In the genomic region with DNA sequence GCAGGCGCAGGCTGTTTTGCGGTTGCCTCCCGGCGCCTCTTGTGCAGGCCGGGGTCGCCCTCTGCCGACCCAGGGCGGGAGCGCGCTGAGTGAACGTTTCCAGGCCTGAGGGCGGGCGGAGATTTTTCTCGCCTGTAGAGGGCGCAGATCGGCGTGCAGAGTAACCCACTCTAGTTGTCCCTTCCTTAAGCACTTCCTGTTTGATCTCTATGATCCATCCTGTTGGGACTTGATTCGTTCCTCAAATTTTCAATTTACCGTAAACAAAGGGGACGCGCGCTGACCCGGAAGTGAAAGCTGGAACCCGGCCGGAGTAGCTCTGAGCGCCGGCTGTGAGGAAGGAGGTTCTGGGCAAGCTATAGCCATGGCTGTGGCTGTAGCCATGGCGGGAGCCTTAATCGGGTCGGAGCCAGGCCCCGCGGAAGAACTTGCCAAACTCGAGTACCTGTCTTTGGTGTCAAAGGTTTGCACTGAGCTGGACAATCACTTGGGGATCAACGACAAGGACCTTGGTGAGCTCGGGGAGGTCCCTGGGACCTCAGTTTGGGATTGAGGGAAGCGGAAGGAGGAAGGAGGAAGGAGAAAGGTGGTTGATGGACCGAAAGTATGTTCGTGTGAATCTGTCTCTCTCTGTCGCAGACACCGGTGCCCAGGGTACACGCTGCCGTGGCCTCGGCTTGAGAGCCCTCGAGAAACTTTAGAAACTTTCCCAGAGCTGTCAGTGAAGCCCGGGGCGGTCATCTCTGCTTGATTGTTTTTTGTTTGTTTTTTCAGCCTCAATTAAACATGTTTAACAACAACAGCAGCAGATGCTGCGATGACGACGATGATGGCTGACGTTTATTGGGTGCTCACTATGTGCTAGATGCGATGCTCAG, we compare ENCODE assay signal across 1 cellular context.
TF ChIP-seq lines count a peak whose summit lies in the region.

Gene DHX8 (plus strand): TSS at position 302 of the 878 bp plus-strand sequence. CDS start 63 bp downstream, at position 365.

TF ChIP-seq in K562, 482 proteins besides CTCF, POLR2A, EP300 and RAD21 (continued from another document and continues in another):
- no peak for TF ChIP-seq HSF4 (CRISPR knock-in tag; IDR thresholded peaks at IDR 0.05; ENCODE audit: borderline replicate concordance)
- TF ChIP-seq CBX1 (IDR thresholded peaks at IDR 0.05; ENCODE audit: low read depth), result peak; percentile 87
- TF ChIP-seq ATF3 (IDR thresholded peaks at IDR 0.05), result no peak
- TF ChIP-seq ATF3 (CRISPR knock-in tag; conservative IDR thresholded peaks at IDR 0.05), result no peak; the same call in none of the 2 replicates
- no peak for TF ChIP-seq FOS (IDR thresholded peaks at IDR 0.05; ENCODE audit: extremely low read depth, insufficient read length)
- 0 out of 2 replicates have a peak, but pooled peaks have one; percentile 58 for TF ChIP-seq KLF1 (tag; IDR thresholded peaks at IDR 0.05)
- TF ChIP-seq, protein P1, sequence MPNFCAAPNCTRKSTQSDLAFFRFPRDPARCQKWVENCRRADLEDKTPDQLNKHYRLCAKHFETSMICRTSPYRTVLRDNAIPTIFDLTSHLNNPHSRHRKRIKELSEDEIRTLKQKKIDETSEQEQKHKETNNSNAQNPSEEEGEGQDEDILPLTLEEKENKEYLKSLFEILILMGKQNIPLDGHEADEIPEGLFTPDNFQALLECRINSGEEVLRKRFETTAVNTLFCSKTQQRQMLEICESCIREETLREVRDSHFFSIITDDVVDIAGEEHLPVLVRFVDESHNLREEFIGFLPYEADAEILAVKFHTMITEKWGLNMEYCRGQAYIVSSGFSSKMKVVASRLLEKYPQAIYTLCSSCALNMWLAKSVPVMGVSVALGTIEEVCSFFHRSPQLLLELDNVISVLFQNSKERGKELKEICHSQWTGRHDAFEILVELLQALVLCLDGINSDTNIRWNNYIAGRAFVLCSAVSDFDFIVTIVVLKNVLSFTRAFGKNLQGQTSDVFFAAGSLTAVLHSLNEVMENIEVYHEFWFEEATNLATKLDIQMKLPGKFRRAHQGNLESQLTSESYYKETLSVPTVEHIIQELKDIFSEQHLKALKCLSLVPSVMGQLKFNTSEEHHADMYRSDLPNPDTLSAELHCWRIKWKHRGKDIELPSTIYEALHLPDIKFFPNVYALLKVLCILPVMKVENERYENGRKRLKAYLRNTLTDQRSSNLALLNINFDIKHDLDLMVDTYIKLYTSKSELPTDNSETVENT (CRISPR knock-in tag; IDR thresholded peaks at IDR 0.05), result peak; percentile 99
- no peak for TF ChIP-seq CLOCK (CRISPR knock-in tag; IDR thresholded peaks at IDR 0.05; ENCODE audit: borderline replicate concordance)
- no peak for TF ChIP-seq HNRNPLL (IDR thresholded peaks at IDR 0.05; ENCODE audit: low read depth, low read length, poor library complexity, severe bottlenecking)
- no peak for TF ChIP-seq ZC3H4 (CRISPR knock-in tag; IDR thresholded peaks at IDR 0.05; ENCODE audit: borderline replicate concordance)
- no peak for TF ChIP-seq PCBP2 (IDR thresholded peaks at IDR 0.05; ENCODE audit: low read depth, low read length, poor library complexity, severe bottlenecking)
- TF ChIP-seq, protein P2, sequence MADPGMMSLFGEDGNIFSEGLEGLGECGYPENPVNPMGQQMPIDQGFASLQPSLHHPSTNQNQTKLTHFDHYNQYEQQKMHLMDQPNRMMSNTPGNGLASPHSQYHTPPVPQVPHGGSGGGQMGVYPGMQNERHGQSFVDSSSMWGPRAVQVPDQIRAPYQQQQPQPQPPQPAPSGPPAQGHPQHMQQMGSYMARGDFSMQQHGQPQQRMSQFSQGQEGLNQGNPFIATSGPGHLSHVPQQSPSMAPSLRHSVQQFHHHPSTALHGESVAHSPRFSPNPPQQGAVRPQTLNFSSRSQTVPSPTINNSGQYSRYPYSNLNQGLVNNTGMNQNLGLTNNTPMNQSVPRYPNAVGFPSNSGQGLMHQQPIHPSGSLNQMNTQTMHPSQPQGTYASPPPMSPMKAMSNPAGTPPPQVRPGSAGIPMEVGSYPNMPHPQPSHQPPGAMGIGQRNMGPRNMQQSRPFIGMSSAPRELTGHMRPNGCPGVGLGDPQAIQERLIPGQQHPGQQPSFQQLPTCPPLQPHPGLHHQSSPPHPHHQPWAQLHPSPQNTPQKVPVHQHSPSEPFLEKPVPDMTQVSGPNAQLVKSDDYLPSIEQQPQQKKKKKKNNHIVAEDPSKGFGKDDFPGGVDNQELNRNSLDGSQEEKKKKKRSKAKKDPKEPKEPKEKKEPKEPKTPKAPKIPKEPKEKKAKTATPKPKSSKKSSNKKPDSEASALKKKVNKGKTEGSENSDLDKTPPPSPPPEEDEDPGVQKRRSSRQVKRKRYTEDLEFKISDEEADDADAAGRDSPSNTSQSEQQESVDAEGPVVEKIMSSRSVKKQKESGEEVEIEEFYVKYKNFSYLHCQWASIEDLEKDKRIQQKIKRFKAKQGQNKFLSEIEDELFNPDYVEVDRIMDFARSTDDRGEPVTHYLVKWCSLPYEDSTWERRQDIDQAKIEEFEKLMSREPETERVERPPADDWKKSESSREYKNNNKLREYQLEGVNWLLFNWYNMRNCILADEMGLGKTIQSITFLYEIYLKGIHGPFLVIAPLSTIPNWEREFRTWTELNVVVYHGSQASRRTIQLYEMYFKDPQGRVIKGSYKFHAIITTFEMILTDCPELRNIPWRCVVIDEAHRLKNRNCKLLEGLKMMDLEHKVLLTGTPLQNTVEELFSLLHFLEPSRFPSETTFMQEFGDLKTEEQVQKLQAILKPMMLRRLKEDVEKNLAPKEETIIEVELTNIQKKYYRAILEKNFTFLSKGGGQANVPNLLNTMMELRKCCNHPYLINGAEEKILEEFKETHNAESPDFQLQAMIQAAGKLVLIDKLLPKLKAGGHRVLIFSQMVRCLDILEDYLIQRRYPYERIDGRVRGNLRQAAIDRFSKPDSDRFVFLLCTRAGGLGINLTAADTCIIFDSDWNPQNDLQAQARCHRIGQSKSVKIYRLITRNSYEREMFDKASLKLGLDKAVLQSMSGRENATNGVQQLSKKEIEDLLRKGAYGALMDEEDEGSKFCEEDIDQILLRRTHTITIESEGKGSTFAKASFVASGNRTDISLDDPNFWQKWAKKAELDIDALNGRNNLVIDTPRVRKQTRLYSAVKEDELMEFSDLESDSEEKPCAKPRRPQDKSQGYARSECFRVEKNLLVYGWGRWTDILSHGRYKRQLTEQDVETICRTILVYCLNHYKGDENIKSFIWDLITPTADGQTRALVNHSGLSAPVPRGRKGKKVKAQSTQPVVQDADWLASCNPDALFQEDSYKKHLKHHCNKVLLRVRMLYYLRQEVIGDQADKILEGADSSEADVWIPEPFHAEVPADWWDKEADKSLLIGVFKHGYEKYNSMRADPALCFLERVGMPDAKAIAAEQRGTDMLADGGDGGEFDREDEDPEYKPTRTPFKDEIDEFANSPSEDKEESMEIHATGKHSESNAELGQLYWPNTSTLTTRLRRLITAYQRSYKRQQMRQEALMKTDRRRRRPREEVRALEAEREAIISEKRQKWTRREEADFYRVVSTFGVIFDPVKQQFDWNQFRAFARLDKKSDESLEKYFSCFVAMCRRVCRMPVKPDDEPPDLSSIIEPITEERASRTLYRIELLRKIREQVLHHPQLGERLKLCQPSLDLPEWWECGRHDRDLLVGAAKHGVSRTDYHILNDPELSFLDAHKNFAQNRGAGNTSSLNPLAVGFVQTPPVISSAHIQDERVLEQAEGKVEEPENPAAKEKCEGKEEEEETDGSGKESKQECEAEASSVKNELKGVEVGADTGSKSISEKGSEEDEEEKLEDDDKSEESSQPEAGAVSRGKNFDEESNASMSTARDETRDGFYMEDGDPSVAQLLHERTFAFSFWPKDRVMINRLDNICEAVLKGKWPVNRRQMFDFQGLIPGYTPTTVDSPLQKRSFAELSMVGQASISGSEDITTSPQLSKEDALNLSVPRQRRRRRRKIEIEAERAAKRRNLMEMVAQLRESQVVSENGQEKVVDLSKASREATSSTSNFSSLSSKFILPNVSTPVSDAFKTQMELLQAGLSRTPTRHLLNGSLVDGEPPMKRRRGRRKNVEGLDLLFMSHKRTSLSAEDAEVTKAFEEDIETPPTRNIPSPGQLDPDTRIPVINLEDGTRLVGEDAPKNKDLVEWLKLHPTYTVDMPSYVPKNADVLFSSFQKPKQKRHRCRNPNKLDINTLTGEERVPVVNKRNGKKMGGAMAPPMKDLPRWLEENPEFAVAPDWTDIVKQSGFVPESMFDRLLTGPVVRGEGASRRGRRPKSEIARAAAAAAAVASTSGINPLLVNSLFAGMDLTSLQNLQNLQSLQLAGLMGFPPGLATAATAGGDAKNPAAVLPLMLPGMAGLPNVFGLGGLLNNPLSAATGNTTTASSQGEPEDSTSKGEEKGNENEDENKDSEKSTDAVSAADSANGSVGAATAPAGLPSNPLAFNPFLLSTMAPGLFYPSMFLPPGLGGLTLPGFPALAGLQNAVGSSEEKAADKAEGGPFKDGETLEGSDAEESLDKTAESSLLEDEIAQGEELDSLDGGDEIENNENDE (IDR thresholded peaks at IDR 0.05; ENCODE audit: low read depth, low read length), result no peak
- TF ChIP-seq SMARCE1 (IDR thresholded peaks at IDR 0.05), result no peak
- TF ChIP-seq, protein P3, sequence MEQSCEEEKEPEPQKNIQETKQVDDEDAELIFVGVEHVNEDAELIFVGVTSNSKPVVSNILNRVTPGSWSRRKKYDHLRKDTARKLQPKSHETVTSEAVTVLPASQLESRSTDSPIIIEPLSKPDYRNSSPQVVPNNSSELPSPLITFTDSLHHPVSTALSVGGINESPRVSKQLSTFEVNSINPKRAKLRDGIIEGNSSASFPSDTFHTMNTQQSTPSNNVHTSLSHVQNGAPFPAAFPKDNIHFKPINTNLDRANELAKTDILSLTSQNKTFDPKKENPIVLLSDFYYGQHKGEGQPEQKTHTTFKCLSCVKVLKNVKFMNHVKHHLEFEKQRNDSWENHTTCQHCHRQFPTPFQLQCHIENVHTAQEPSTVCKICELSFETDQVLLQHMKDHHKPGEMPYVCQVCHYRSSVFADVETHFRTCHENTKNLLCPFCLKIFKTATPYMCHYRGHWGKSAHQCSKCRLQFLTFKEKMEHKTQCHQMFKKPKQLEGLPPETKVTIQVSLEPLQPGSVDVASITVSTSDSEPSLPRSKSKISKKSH (CRISPR knock-in tag; IDR thresholded peaks at IDR 0.05), result no peak
- TF ChIP-seq STAT5A (IDR thresholded peaks at IDR 0.05; ENCODE audit: borderline replicate concordance, low read length), result no peak; the same call in 1 of the 2 replicates
- no peak for TF ChIP-seq ZNF23 (CRISPR knock-in tag; IDR thresholded peaks at IDR 0.05)
- peak; percentile 97 for TF ChIP-seq XRCC5 (IDR thresholded peaks at IDR 0.05; ENCODE audit: low read depth, low read length)
- peak; percentile 69 for TF ChIP-seq RBBP5 (IDR thresholded peaks at IDR 0.05; ENCODE audit: borderline replicate concordance, insufficient read depth, low read length, poor library complexity, severe bottlenecking)
- TF ChIP-seq ZFX (CRISPR knock-in tag; IDR thresholded peaks at IDR 0.05), result no peak; the same call in 1 of the 2 replicates
- TF ChIP-seq DMBX1 (CRISPR knock-in tag; IDR thresholded peaks at IDR 0.05; ENCODE audit: borderline replicate concordance), result no peak
- TF ChIP-seq, protein P4, sequence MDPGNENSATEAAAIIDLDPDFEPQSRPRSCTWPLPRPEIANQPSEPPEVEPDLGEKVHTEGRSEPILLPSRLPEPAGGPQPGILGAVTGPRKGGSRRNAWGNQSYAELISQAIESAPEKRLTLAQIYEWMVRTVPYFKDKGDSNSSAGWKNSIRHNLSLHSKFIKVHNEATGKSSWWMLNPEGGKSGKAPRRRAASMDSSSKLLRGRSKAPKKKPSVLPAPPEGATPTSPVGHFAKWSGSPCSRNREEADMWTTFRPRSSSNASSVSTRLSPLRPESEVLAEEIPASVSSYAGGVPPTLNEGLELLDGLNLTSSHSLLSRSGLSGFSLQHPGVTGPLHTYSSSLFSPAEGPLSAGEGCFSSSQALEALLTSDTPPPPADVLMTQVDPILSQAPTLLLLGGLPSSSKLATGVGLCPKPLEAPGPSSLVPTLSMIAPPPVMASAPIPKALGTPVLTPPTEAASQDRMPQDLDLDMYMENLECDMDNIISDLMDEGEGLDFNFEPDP (CRISPR knock-in tag; IDR thresholded peaks at IDR 0.05), result no peak
- TF ChIP-seq PRMT5 (CRISPR knock-in tag; IDR thresholded peaks at IDR 0.05), result no peak
- peak; percentile 87 for TF ChIP-seq TAF9B (IDR thresholded peaks at IDR 0.05; ENCODE audit: partially characterized antibody)
- TF ChIP-seq, protein P5, sequence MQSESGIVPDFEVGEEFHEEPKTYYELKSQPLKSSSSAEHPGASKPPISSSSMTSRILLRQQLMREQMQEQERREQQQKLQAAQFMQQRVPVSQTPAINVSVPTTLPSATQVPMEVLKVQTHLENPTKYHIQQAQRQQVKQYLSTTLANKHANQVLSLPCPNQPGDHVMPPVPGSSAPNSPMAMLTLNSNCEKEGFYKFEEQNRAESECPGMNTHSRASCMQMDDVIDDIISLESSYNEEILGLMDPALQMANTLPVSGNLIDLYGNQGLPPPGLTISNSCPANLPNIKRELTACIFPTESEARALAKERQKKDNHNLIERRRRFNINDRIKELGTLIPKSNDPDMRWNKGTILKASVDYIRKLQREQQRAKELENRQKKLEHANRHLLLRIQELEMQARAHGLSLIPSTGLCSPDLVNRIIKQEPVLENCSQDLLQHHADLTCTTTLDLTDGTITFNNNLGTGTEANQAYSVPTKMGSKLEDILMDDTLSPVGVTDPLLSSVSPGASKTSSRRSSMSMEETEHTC (IDR thresholded peaks at IDR 0.05), result no peak
- peak; percentile 77 for TF ChIP-seq TAF7 (tag; IDR thresholded peaks at IDR 0.05)
- peak; percentile 94 for TF ChIP-seq RB1 (IDR thresholded peaks at IDR 0.05; ENCODE audit: low read depth)
- peak; percentile 77 for TF ChIP-seq MBD2 (IDR thresholded peaks at IDR 0.05; ENCODE audit: borderline replicate concordance, low read depth)
- peak; percentile 96 for TF ChIP-seq ARID2 (IDR thresholded peaks at IDR 0.05)
- TF ChIP-seq CBFB (CRISPR knock-in tag; IDR thresholded peaks at IDR 0.05), result peak; percentile 98
